Comparison of ENCODE assay signal across 23 cellular contexts in genomic region chr2:29731948-29732347, GRCh38.
"Had no signal": no experiment of that assay in that cellular context is flagged by ENCODE, and none has a peak within 500 bp of the region (broad histone marks: within the 10 kb centered on the region; RNA-seq: fewer than 3 reads in every experiment).

No MANE protein-coding gene starts in this region.

- H3K27me3 ChIP-seq: SJCRH30 had no signal

- H3K4me1 ChIP-seq: SJCRH30 had no signal

- H3K27ac Mint-ChIP-seq: T-cell; T-helper 1 cell treated with Interleukin-12 subunit alpha and Interleukin-12 subunit beta and Interleukin-4 antibody, amounts not matched to agents 30 μg/mL and 1 μg/mL, for 36 hours had no signal

- H3K4me3 Mint-ChIP-seq: T-cell; T-helper 1 cell treated with Interleukin-12 subunit alpha and Interleukin-12 subunit beta and Interleukin-4 antibody, amounts not matched to agents 30 μg/mL and 1 μg/mL, for 36 hours had no signal

- DNase-seq: KBM-7, MV-4-11, NCI-H1048, NCI-H1105, NCI-H1417, NCI-H1436 treated with DMSO at 0.1 percent for 48 hours, NCI-H1694, NCI-H1930, NCI-H2081, NCI-H2107, NCI-H2227 treated with DMSO at 0.1 percent for 48 hours, NCI-H524, NCI-H526 treated with DMSO at 0.1 percent for 48 hours, NCI-H774, SHP77 treated with DMSO at 0.1 percent for 48 hours, SJCRH30, SW 1271, T-cell had no signal

- H3K36me3 Mint-ChIP-seq: T-cell had no signal

- ATAC-seq: Panc1, Right ventricle myocardium inferior, T-cell had no signal

- H3K9me3 ChIP-seq: SJCRH30 had no signal

- H3K9me3 Mint-ChIP-seq: T-cell; T-helper 1 cell treated with Interleukin-12 subunit alpha and Interleukin-12 subunit beta and Interleukin-4 antibody, amounts not matched to agents 30 μg/mL and 1 μg/mL, for 36 hours had no signal

- H3K27ac ChIP-seq: HL-60, RWPE1, SJCRH30 had no signal

- H3K4me3 ChIP-seq: SJCRH30 had no signal
